Comparison of ENCODE assay signal across 23 cellular contexts in the genomic region with DNA sequence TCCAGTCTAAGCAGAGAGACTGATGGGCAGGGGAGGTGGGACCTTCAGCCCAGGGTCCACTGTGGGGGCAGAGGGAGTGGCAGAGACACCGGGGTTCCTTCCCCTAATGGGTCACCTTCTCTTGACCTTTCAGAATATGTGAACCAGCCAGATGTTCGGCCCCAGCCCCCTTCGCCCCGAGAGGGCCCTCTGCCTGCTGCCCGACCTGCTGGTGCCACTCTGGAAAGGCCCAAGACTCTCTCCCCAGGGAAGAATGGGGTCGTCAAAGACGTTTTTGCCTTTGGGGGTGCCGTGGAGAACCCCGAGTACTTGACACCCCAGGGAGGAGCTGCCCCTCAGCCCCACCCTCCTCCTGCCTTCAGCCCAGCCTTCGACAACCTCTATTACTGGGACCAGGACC. TPM values are rescaled to one million over a fixed set of nuclear protein-coding genes. Genes with fewer than 3 reads are reported as not detected.
DNase-seq lines count a peak whose midpoint lies in the region; ATAC-seq and TF ChIP-seq lines count a peak whose summit lies in the region.
"Had no signal": no experiment of that assay in that cellular context is flagged by ENCODE, and none has a peak within 500 bp of the region (broad histone marks: within the 10 kb centered on the region; RNA-seq: fewer than 3 reads in every experiment).

No MANE protein-coding gene starts in this region.

- CTCF ChIA-PET in Calu3 (lab: Charles Lee), result interaction anchor here (0.6 to 161.2 kb wide), 13 partner anchors 0 to 784 kb away, joined by 3 to 42089 read pairs (median 275); partner anchors contain the start of genes ERBB2, GRB7, GSDMA and IKZF3
- CTCF ChIA-PET in T-cell (lab: Charles Lee), result no interaction called here

- H3K27me3 Mint-ChIP-seq in Calu3 (ENCODE audit: unreplicated experiment) (no peaks in the 10 kb centered on the region), T-cell (no peaks in the 10 kb centered on the region)
- H3K27me3 Mint-ChIP-seq: B cell; CD4-positive, alpha-beta T cell; CD8-positive, alpha-beta memory T cell had no signal

- peak; percentile 9 for TF ChIP-seq POLR2A in erythroblast (IDR thresholded peaks at IDR 0.05; ENCODE audit: low read length)

- H3K27ac ChIP-seq in cardiac muscle cell (peak overlapping the region; percentile 40), left ventricle myocardium inferior (replicated peaks) (no peak overlapping the region), 22Rv1 (peak overlapping the region; percentile 69; the same call in 1 of the 2 replicates)
- H3K27ac ChIP-seq: BLaER1, C4-2B had no signal

- H3K27me3 ChIP-seq in cardiac muscle cell (no peaks in the 10 kb centered on the region), left ventricle myocardium inferior (ENCODE audit: low read depth) (no peaks in the 10 kb centered on the region)
- H3K27me3 ChIP-seq: BLaER1 had no signal

- H3K36me3 ChIP-seq in cardiac muscle cell (peaks cover 24% of the 10 kb centered on the region), left ventricle myocardium inferior (peaks cover 61% of the 10 kb centered on the region)

- H3K4me3 Mint-ChIP-seq in Calu3 (ENCODE audit: low read depth, unreplicated experiment), result peak overlapping the region; percentile 0
- no peak overlapping the region for H3K4me3 Mint-ChIP-seq in T-cell
- H3K4me3 Mint-ChIP-seq: B cell, HFFc6 had no signal

- H3K36me3 Mint-ChIP-seq in Calu3 (ENCODE audit: insufficient read depth, unreplicated experiment), result peaks cover 99% of the 10 kb centered on the region
- H3K36me3 Mint-ChIP-seq in T-cell, result peaks cover 8% of the 10 kb centered on the region

- H3K9me3 Mint-ChIP-seq in Calu3 (ENCODE audit: low read depth, unreplicated experiment) (no peaks in the 10 kb centered on the region), T-cell (no peaks in the 10 kb centered on the region)
- H3K9me3 Mint-ChIP-seq: CD4-positive, alpha-beta T cell; CD8-positive, alpha-beta memory T cell; GM23338; HFFc6 had no signal

- H3K4me3 ChIP-seq in cardiac muscle cell (no peak overlapping the region), left ventricle myocardium inferior (no peak overlapping the region)
- H3K4me3 ChIP-seq: BLaER1, GM23338, HAP-1 had no signal

- ATAC-seq in T-cell (replicated peaks in 1 of 4), result no peak
- ATAC-seq: GM23338 had no signal

- H3K9me3 ChIP-seq in cardiac muscle cell (ENCODE audit: low read depth) (no peaks in the 10 kb centered on the region), left ventricle myocardium inferior (replicated peaks) (no peaks in the 10 kb centered on the region)
- H3K9me3 ChIP-seq: BLaER1, HAP-1 had no signal

- peak overlapping the region; percentile 90 for H3K27ac Mint-ChIP-seq in Calu3 (ENCODE audit: unreplicated experiment)
- no peak overlapping the region for H3K27ac Mint-ChIP-seq in T-cell
- H3K27ac Mint-ChIP-seq: B cell; CD4-positive, alpha-beta T cell; GM23338; HFFc6 had no signal

- H3K4me1 Mint-ChIP-seq in Calu3 (ENCODE audit: low read depth, unreplicated experiment) (peaks cover 44% of the 10 kb centered on the region), T-cell (peaks cover 15 to 22% (median 21%) of the 10 kb centered on the region in 3 donors)

- intact Hi-C loops in left ventricle myocardium inferior (cut with micrococcal nuclease), result no loop called here
- intact Hi-C loops in Calu3 (cut with micrococcal nuclease; ENCODE audit: unreplicated experiment), result no loop called here

- H3K4me1 ChIP-seq in cardiac muscle cell (ENCODE audit: low read depth), result no peaks in the 10 kb centered on the region
- peaks cover 19% of the 10 kb centered on the region for H3K4me1 ChIP-seq in left ventricle myocardium inferior

- no peak for TF ChIP-seq CTCF in cardiac muscle cell (IDR thresholded peaks at IDR 0.05; ENCODE audit: low read depth, low read length)
- TF ChIP-seq CTCF in left ventricle myocardium inferior (IDR thresholded peaks at IDR 0.05; ENCODE audit: borderline replicate concordance), result no peak
- TF ChIP-seq CTCF in 22Rv1 (IDR thresholded peaks at IDR 0.05), result no peak
- no peak for TF ChIP-seq CTCF in Calu3 (IDR thresholded peaks at IDR 0.05; ENCODE audit: unreplicated experiment)

- POLR2A ChIA-PET in T-cell (lab: Charles Lee), result no interaction called here

- no TSS peak for BruUV-seq in Calu3 (replicated peaks; lab: Mats Ljungman, UMichigan)

- DNase-seq in cardiac muscle cell (ENCODE audit: low read depth in 1 of 2, low spot score in 1 of 2), result no peak
- no peak for DNase-seq in left ventricle myocardium inferior
- DNase-seq in Calu3, result no peak
- DNase-seq in erythroblast (lab: John Stamatoyannopoulos, UW), result no peak
- no peak for DNase-seq in T-cell
- DNase-seq in NCI-H2227 (lab: John Stamatoyannopoulos, UW; ENCODE audit: unreplicated experiment), result no peak
- no peak for DNase-seq in LoVo (ENCODE audit: low spot score)
- DNase-seq: CD4-positive, alpha-beta T cell; CD8-positive, alpha-beta memory T cell; DMS53; DMS79 treated with DMSO at 0.1 percent for 48 hours; GF-D8; HFFc6 had no signal

RNA-seq across cellular contexts. Expression of gene MIEN1, which starts 2.8 kb away (rescaled TPM):
- total RNA-seq in cardiac muscle cell (31.6 and 64.3 TPM in 2 replicates), left ventricle myocardium inferior (57.1 TPM), Calu3 (2022) (2,121 and 2,217 TPM in 2 replicates), T-cell (10 to 100 TPM; 30.8 to 36.9 (median 32.1) TPM)
- 87.8 and 104 TPM in 2 replicates for polyA plus RNA-seq in cardiac muscle cell

RNA-seq across cellular contexts. Expression of gene GRB7, which starts 10.2 kb away (rescaled TPM):
- total RNA-seq in cardiac muscle cell, result 1.9 and 6.6 TPM in 2 replicates
- 1.8 and 5.6 TPM in 2 replicates for polyA plus RNA-seq in cardiac muscle cell
- total RNA-seq in left ventricle myocardium inferior, result 1.1 TPM
- total RNA-seq in Calu3 (2022), result 2,531 and 2,746 TPM in 2 replicates
- total RNA-seq in T-cell, result under 1 TPM in 3 of 5 donors, not detected in 2; 0.19 to 0.41 (median 0.30) TPM
- total RNA-seq: CD4-positive, alpha-beta T cell; CD8-positive, alpha-beta memory T cell; HFFc6 had no signal
- polyA plus RNA-seq: CD8-positive, alpha-beta memory T cell had no signal

RNA-seq across cellular contexts. Expression of gene ERBB2, which starts 27.7 kb away (rescaled TPM):
- total RNA-seq in cardiac muscle cell (293 and 310 TPM in 2 replicates), left ventricle myocardium inferior (61.0 TPM), Calu3 (2022) (4,829 and 4,830 TPM in 2 replicates), T-cell (1 to 10 TPM; 4.1 to 8.8 (median 6.0) TPM)
- 194 and 235 TPM in 2 replicates for polyA plus RNA-seq in cardiac muscle cell

RNA-seq across cellular contexts. Expression of gene PGAP3, which starts 39.7 kb away (rescaled TPM):
- total RNA-seq in cardiac muscle cell (22.5 and 34.2 TPM in 2 replicates), left ventricle myocardium inferior (10.7 TPM), Calu3 (2022) (1,186 and 1,276 TPM in 2 replicates), T-cell (10 to 100 TPM; 27.9 to 34.3 (median 31.7) TPM)
- polyA plus RNA-seq in cardiac muscle cell, result 29.7 and 31.3 TPM in 2 replicates

RNA-seq across cellular contexts. Expression of gene PNMT, which starts 59.3 kb away (rescaled TPM):
- total RNA-seq in cardiac muscle cell (21.0 and 27.2 TPM in 2 replicates), left ventricle myocardium inferior (7.6 TPM), Calu3 (2022) (1.3 and 3.2 TPM in 2 replicates), T-cell (under 1 TPM in 3 of 5 donors, not detected in 2; 0.35 to 0.56 (median 0.47) TPM)
- 11.9 and 14.7 TPM in 2 replicates for polyA plus RNA-seq in cardiac muscle cell
- total RNA-seq: A172; CD8-positive, alpha-beta memory T cell; Daoy; G401 had no signal
- polyA plus RNA-seq: AG04450 had no signal

Comparison
In these comparisons a context has a peak if more than half of its experiments do, and no peak if none do; other contexts are left out.
1. RNA of gene MIEN1, which starts 2.8 kb away (total RNA-seq): 2,121 to 2,217 TPM in Calu3; 31.6 to 64.3 TPM in cardiac muscle cell, 57.1 TPM in left ventricle myocardium inferior (single experiment) and 30.8 to 36.9 TPM in T-cell; every median in the first group is over 10 times any median in the second.
2. RNA of gene GRB7, which starts 10.2 kb away (total RNA-seq): 2,531 to 2,746 TPM in Calu3; 1.9 to 6.6 TPM in cardiac muscle cell, 1.1 TPM in left ventricle myocardium inferior (single experiment) and 0.19 to 0.41 TPM in T-cell; every median in the first group is over 100 times any median in the second.
3. RNA of gene ERBB2, which starts 27.7 kb away (total RNA-seq): 4,829 to 4,830 TPM in Calu3; 293 to 310 TPM in cardiac muscle cell, 61.0 TPM in left ventricle myocardium inferior (single experiment) and 4.1 to 8.8 TPM in T-cell; every median in the first group is over 10 times any median in the second.